18 cellular contexts compared by ENCODE assay signal in genomic region chr7:150339369-150339768, GRCh38. TPM values are rescaled to one million over a fixed set of nuclear protein-coding genes. Genes with fewer than 3 reads are reported as not detected.
A peak's percentile ranks its signal among the peaks of the same experiment; 100 is the strongest.
DNase-seq lines count a peak whose midpoint lies in the region; ATAC-seq and TF ChIP-seq lines count a peak whose summit lies in the region.
"Had no signal": no experiment of that assay in that cellular context is flagged by ENCODE, and none has a peak within 500 bp of the region (broad histone marks: within the 10 kb centered on the region; RNA-seq: fewer than 3 reads in every experiment).

No MANE protein-coding gene starts in this region.

- peak overlapping the region in 3 of 4 donors; percentile 80 to 91 (median 88) for H3K27ac ChIP-seq in tibial nerve
- H3K27ac ChIP-seq: testis had no signal

- H3K9me3 ChIP-seq in tibial nerve: peaks cover 0 to 5% (median 0%) of the 10 kb centered on the region in 4 donors
- H3K9me3 ChIP-seq: testis had no signal

- peaks cover 0 to 19% (median 0%) of the 10 kb centered on the region in 3 donors for H3K36me3 ChIP-seq in tibial nerve

- DNase-seq in HK-2 (ENCODE audit: unreplicated experiment): peak; percentile 69
- peak; percentile 12 for DNase-seq in choroid plexus epithelial cell (ENCODE audit: low read depth)
- DNase-seq in mesenteric fat pad (ENCODE audit: low spot score): peak; percentile 75
- no peak for DNase-seq in tibial nerve (ENCODE audit: low spot score in 2 of 2)
- no peak for DNase-seq in SHP77 treated with DMSO at 0.1 percent for 48 hours (lab: John Stamatoyannopoulos, UW)
- no peak for DNase-seq in C1 segment of cervical spinal cord (lab: John Stamatoyannopoulos, UW)
- DNase-seq: activated CD8-positive, alpha-beta memory T cell treated with anti-CD3 and anti-CD28 coated beads for 24 hours; activated naive CD8-positive, alpha-beta T cell treated with anti-CD3 and anti-CD28 coated beads for 36 hours; effector CD4-positive, alpha-beta T cell; hippocampal formation; NCI-H2029 treated with DMSO at 0.1 percent for 48 hours; nucleus accumbens; stimulated activated CD4-positive, alpha-beta T cell treated with anti-CD3 and anti-CD28 coated beads, Interleukin-4, amount 100 ng/mL, for 1 hour; T-helper 2 cell had no signal

- WGBS in tibial nerve, 2 donors: 25 to 41% methylated on average over 8 of the region's 8 CpGs

- no peak for TF ChIP-seq CTCF in choroid plexus epithelial cell (conservative IDR thresholded peaks at IDR 0.05; ENCODE audit: low read depth, low read length)
- TF ChIP-seq CTCF in tibial nerve (IDR thresholded peaks at IDR 0.05): no peak

- H3K4me3 ChIP-seq in choroid plexus epithelial cell (ENCODE audit: low read depth, low read length) (no peak overlapping the region), tibial nerve (peak overlapping the region in 2 of 4 donors; percentile 51 to 65)
- H3K4me3 ChIP-seq: testis had no signal

- no peak for ATAC-seq in HG03565 (IDR thresholded peaks at IDR 0.05; ENCODE audit: unreplicated experiment)

- peaks cover 0 to 79% (median 21%) of the 10 kb centered on the region in 4 donors for H3K4me1 ChIP-seq in tibial nerve

- H3K27me3 ChIP-seq in tibial nerve: peaks cover 0 to 3% of the 10 kb centered on the region in 2 donors
- H3K27me3 ChIP-seq: testis had no signal

- TF ChIP-seq POLR2A in tibial nerve (IDR thresholded peaks at IDR 0.05): no peak

- no peak for TF ChIP-seq EP300 in tibial nerve (IDR thresholded peaks at IDR 0.05)

RNA-seq across cellular contexts. Expression of gene RARRES2, which starts 2.1 kb away (rescaled TPM):
- total RNA-seq in mesenteric fat pad: 210 TPM
- total RNA-seq in tibial nerve: 100 to 1,000 TPM; 172 to 382 (median 375) TPM
- total RNA-seq: activated naive CD8-positive, alpha-beta T cell treated with anti-CD3 and anti-CD28 coated beads for 36 hours; HT1080; OCI-LY7 had no signal

RNA-seq across cellular contexts. Expression of gene ACTR3C, which starts 16.0 kb away (rescaled TPM):
- total RNA-seq in mesenteric fat pad (2.6 TPM), tibial nerve (1 to 10 TPM in 1 of 4 donors, under 1 TPM in 3; 0.44 to 2.3 (median 0.94) TPM)
- total RNA-seq: HT1080, OCI-LY7 had no signal

RNA-seq across cellular contexts. Expression of gene LRRC61, which starts 16.2 kb away (rescaled TPM):
- total RNA-seq in mesenteric fat pad (3.9 TPM), tibial nerve (10 to 100 TPM in 1 of 4 donors, 1 to 10 TPM in 3; 7.9 to 19.3 (median 9.6) TPM)
- total RNA-seq: HT1080, OCI-LY7 had no signal

RNA-seq across cellular contexts. Expression of gene REPIN1, which starts 29.3 kb away (rescaled TPM):
- 82.1 TPM for total RNA-seq in mesenteric fat pad
- 10 to 100 TPM; 65.8 to 70.2 (median 68.3) TPM for total RNA-seq in tibial nerve

RNA-seq across cellular contexts. Expression of gene ZNF775, which starts 39.8 kb away (rescaled TPM):
- total RNA-seq in mesenteric fat pad (1.6 TPM), tibial nerve (10 to 100 TPM in 2 of 4 donors, 1 to 10 TPM in 2; 5.9 to 14.3 (median 11.6) TPM)

Comparison
In these comparisons a context has a peak if more than half of its experiments do, and no peak if none do; other contexts are left out.
1. DNase-seq: peak in HK-2 (single experiment), choroid plexus epithelial cell (single experiment) and mesenteric fat pad (single experiment); none in tibial nerve (0 of 2), SHP77 treated with DMSO at 0.1 percent for 48 hours (single experiment) and C1 segment of cervical spinal cord (0 of 14).